ENCODE assay signal across 8 cellular contexts in the genomic region with DNA sequence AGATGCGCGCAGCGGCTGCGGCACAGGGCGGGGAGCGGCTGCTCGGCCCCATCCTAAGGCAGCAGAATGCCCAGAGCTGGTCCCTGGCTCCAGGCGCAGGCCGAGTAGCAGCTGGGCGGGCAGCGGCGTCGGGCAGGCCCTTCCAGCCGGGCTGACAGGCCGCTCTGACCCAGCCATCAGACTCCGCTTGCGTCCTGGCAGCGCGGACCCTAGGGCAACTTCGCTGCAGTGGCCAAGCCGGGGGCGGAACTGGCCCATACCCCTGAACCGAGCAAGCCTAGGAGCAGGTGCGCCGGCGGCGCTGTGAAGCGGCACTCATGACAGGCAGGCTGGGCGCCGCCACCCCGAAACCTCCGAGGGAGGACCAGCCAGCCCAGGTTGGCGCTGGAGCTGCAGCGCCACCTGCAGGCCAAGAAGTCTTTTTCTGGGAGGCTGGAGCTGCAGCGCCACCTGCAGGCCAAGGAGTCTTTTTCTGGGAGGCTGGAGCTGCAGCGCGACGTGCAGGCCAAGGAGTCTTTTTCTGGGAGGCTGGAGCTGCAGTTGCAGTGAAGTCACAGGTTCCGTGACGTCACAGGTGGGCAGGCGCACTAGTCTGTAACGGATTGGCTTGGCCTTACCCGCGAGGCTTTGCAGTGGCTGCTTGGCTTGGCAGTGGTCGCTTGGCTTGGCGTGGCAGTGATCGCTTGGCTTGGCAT.
DNase-seq lines count a peak whose midpoint lies in the region; ATAC-seq lines count a peak whose summit lies in the region.
"Not testable (repeated sequence)": the region's sequence is repeated elsewhere in the genome, so short reads cannot be mapped to it uniquely, and the experiment has no call there.

No MANE protein-coding gene starts in this region.

- not testable (repeated sequence) for H3K9me3 Mint-ChIP-seq in stimulated activated naive CD8-positive, alpha-beta T cell treated with anti-CD3 and anti-CD28 coated beads, Interleukin-15, Interleukin-2, amounts not matched to agents 100 ng/mL and 50 ng/mL, for 24 hours

- ATAC-seq in HG02623 (IDR thresholded peaks at IDR 0.05; ENCODE audit: unreplicated experiment) (peak; percentile 53), right cardiac atrium (peak; percentile 88 to 91)

- not testable (repeated sequence) for H3K4me1 ChIP-seq in right cardiac atrium (ENCODE audit: control insufficient read depth, insufficient read depth, low read length)

- peak overlapping the region; percentile 61 for H3K27ac Mint-ChIP-seq in stimulated activated naive CD8-positive, alpha-beta T cell treated with anti-CD3 and anti-CD28 coated beads, Interleukin-15, Interleukin-2, amounts not matched to agents 100 ng/mL and 50 ng/mL, for 24 hours

- H3K4me3 Mint-ChIP-seq in stimulated activated naive CD8-positive, alpha-beta T cell treated with anti-CD3 and anti-CD28 coated beads, Interleukin-15, Interleukin-2, amounts not matched to agents 100 ng/mL and 50 ng/mL, for 24 hours: peak overlapping the region; percentile 26

- whole genome bisulfite sequencing in right cardiac atrium: 19% methylated on average over 47 of the region's 47 CpGs

- H3K36me3 Mint-ChIP-seq in stimulated activated naive CD8-positive, alpha-beta T cell treated with anti-CD3 and anti-CD28 coated beads, Interleukin-15, Interleukin-2, amounts not matched to agents 100 ng/mL and 50 ng/mL, for 24 hours (ENCODE audit: low read depth): not testable (repeated sequence)

- H3K27me3 ChIP-seq in right cardiac atrium (ENCODE audit: control insufficient read depth, insufficient read depth): not testable (repeated sequence)

- not testable (repeated sequence) for H3K4me1 Mint-ChIP-seq in stimulated activated naive CD8-positive, alpha-beta T cell treated with anti-CD3 and anti-CD28 coated beads, Interleukin-15, Interleukin-2, amounts not matched to agents 100 ng/mL and 50 ng/mL, for 24 hours (ENCODE audit: low read depth)

- intact Hi-C loops in right cardiac atrium (cut with DNase I) (loop anchor here in 1 of 4 donors (2.0 kb wide), 1 partner anchor 198 kb away; no protein-coding TSS in a partner anchor), posterior cingulate gyrus (cut with DNase I) (loop anchor here (2.0 kb wide), 2 partner anchors 94 to 200 kb away; no protein-coding TSS in a partner anchor)

- H3K4me3 ChIP-seq in right cardiac atrium (ENCODE audit: low read length): peak overlapping the region; percentile 4

- in situ Hi-C loops in T47D (cut with HindIII; ENCODE audit: low pct_unique_long_range_greater_than_20kb, low sequenced_read_pairs): not testable (repeated sequence)

- DNase-seq in EL (peak; percentile 63), NCI-H82 (lab: John Stamatoyannopoulos, UW) (peak; percentile 9), T47D (ENCODE audit: low read depth in 1 of 2, low spot score in 1 of 2) (peak; percentile 20 to 81), right cardiac atrium (peak; percentile 48 to 89 (median 87)), posterior cingulate gyrus (peak; percentile 57 to 97 (median 73))
- DNase-seq in activated CD4-positive, alpha-beta T cell treated with anti-CD3 and anti-CD28 coated beads, Interleukin-2, amount 50 U/mL, for 1 hour: peak; percentile 76

- not testable (repeated sequence) for H3K9me3 ChIP-seq in right cardiac atrium (ENCODE audit: control insufficient read depth, low read length)

- not testable (repeated sequence) for H3K27me3 Mint-ChIP-seq in stimulated activated naive CD8-positive, alpha-beta T cell treated with anti-CD3 and anti-CD28 coated beads, Interleukin-15, Interleukin-2, amounts not matched to agents 100 ng/mL and 50 ng/mL, for 24 hours

- H3K27ac ChIP-seq in right cardiac atrium (ENCODE audit: low read length): not testable (repeated sequence)

Comparison
In these comparisons a context has a peak if more than half of its experiments do, and no peak if none do; other contexts are left out.
1. DNase-seq: peak in every context shown above with its lines; median percentile 87 in right cardiac atrium; 76 in activated CD4-positive, alpha-beta T cell treated with anti-CD3 and anti-CD28 coated beads, Interleukin-2, amount 50 U/mL, for 1 hour; 73 in posterior cingulate gyrus; 63 in EL; 50 in T47D; 9 in NCI-H82.